14 cellular contexts compared by ENCODE assay signal in the genomic region with DNA sequence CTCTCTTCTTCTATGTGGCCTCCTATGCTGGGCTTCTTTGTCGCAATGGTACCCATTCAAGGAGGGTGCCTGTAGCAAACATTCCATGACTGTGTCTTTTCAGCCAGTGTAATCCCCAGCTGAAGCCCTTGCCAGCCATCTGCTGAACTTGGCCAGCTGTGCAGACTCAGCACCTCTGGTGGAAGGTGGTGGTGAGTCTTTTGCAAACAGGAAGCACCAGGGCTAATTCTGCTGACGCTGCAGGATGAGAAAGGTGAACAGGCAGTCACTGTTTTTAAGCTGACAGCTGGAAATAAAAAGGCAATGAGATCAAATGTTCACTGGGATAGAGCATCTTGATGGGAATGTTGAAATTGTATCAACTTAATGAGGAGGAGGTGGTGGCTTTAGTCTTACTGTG.
DNase-seq lines count a peak whose midpoint lies in the region; ATAC-seq lines count a peak whose summit lies in the region.
"Had no signal": no experiment of that assay in that cellular context is flagged by ENCODE, and none has a peak within 500 bp of the region (broad histone marks: within the 10 kb centered on the region; RNA-seq: fewer than 3 reads in every experiment).

No MANE protein-coding gene starts in this region.

- CTCF ChIA-PET in activated CD4-positive, alpha-beta T cell treated with anti-CD3 and anti-CD28 coated beads for 36 hours (lab: Charles Lee), result no interaction called here

- peaks cover 15% of the 10 kb centered on the region for H3K4me1 Mint-ChIP-seq in activated CD4-positive, alpha-beta T cell treated with anti-CD3 and anti-CD28 coated beads for 36 hours

- peak; percentile 23 for ATAC-seq in activated CD4-positive, alpha-beta T cell treated with anti-CD3 and anti-CD28 coated beads for 36 hours
- ATAC-seq in HG02642 (IDR thresholded peaks at IDR 0.05; ENCODE audit: poor library complexity, unreplicated experiment), result peak; percentile 85

- intact Hi-C loops in activated CD4-positive, alpha-beta T cell treated with anti-CD3 and anti-CD28 coated beads for 36 hours (cut with DNase I, micrococcal nuclease), result no loop called here

- no peaks in the 10 kb centered on the region for H3K27me3 Mint-ChIP-seq in activated CD4-positive, alpha-beta T cell treated with anti-CD3 and anti-CD28 coated beads for 36 hours
- H3K27me3 Mint-ChIP-seq: activated naive CD8-positive, alpha-beta T cell treated with anti-CD3 and anti-CD28 coated beads for 36 hours had no signal

- H3K4me3 Mint-ChIP-seq in activated CD4-positive, alpha-beta T cell treated with anti-CD3 and anti-CD28 coated beads for 36 hours, result no peak overlapping the region
- H3K4me3 Mint-ChIP-seq: activated naive CD8-positive, alpha-beta T cell treated with anti-CD3 and anti-CD28 coated beads for 36 hours had no signal

- H3K27ac Mint-ChIP-seq in activated CD4-positive, alpha-beta T cell treated with anti-CD3 and anti-CD28 coated beads for 36 hours, result no peak overlapping the region
- H3K27ac Mint-ChIP-seq: activated naive CD8-positive, alpha-beta T cell treated with anti-CD3 and anti-CD28 coated beads for 36 hours; H9 had no signal

- DNase-seq in activated CD4-positive, alpha-beta T cell treated with anti-CD3 and anti-CD28 coated beads for 36 hours, result peak; percentile 27
- no peak for DNase-seq in activated CD4-positive, alpha-beta T cell treated with anti-CD3 and anti-CD28 coated beads, Interleukin-2, amount 50 U/mL, for 1 hour
- DNase-seq in NCI-H69 (lab: John Stamatoyannopoulos, UW), result peak; percentile 38
- DNase-seq in mucosa of gallbladder (ENCODE audit: low spot score), result peak; percentile 12
- DNase-seq in cerebellum (ENCODE audit: low spot score), result no peak
- no peak for DNase-seq in D341Med (ENCODE audit: low spot score)
- DNase-seq in activated CD8-positive, alpha-beta memory T cell treated with anti-CD3 and anti-CD28 coated beads, Interleukin-2, amount 50 U/mL, for 4 hours, result no peak
- DNase-seq: activated naive CD8-positive, alpha-beta T cell treated with anti-CD3 and anti-CD28 coated beads for 36 hours; H9; ovary; PC-9; stimulated activated CD4-positive, alpha-beta T cell treated with anti-CD3 and anti-CD28 coated beads, Interleukin-4, amount 100 ng/mL, for 4 hours; upper lobe of left lung had no signal

- POLR2A ChIA-PET in activated CD4-positive, alpha-beta T cell treated with anti-CD3 and anti-CD28 coated beads for 36 hours (lab: Charles Lee), result no interaction called here

- H3K36me3 Mint-ChIP-seq in activated CD4-positive, alpha-beta T cell treated with anti-CD3 and anti-CD28 coated beads for 36 hours (ENCODE audit: low read depth), result no peaks in the 10 kb centered on the region
- H3K36me3 Mint-ChIP-seq: activated naive CD8-positive, alpha-beta T cell treated with anti-CD3 and anti-CD28 coated beads for 36 hours had no signal

- no peaks in the 10 kb centered on the region for H3K9me3 Mint-ChIP-seq in activated CD4-positive, alpha-beta T cell treated with anti-CD3 and anti-CD28 coated beads for 36 hours (ENCODE audit: low read depth)
- H3K9me3 Mint-ChIP-seq: activated naive CD8-positive, alpha-beta T cell treated with anti-CD3 and anti-CD28 coated beads for 36 hours; H9 had no signal

Comparison
In these comparisons a context has a peak if more than half of its experiments do, and no peak if none do; other contexts are left out.
1. DNase-seq: peak in activated CD4-positive, alpha-beta T cell treated with anti-CD3 and anti-CD28 coated beads for 36 hours (single experiment), NCI-H69 (single experiment) and mucosa of gallbladder (single experiment); none in activated CD4-positive, alpha-beta T cell treated with anti-CD3 and anti-CD28 coated beads, Interleukin-2, amount 50 U/mL, for 1 hour (single experiment), cerebellum (single experiment), D341Med (single experiment) and activated CD8-positive, alpha-beta memory T cell treated with anti-CD3 and anti-CD28 coated beads, Interleukin-2, amount 50 U/mL, for 4 hours (single experiment).